28 cellular contexts compared by ENCODE assay signal in the genomic region with DNA sequence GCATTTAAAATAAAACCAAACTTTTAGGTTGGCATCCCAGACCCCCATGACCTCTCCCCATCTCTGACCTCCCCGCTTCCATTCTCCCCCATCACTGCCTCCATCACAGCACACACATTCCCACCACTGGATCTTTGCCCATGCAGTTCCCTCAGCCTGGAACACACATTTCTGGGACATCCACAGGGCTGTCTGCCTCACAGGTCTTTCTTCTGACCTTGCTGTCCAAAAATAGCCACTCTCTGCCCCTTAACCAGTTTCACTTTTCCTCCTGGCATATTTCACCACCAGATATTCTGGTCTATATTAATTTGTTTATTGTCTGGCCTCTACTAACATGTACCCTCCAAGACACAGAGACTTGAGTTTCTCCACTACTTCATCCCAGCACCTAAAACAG.
"Had no signal": no experiment of that assay in that cellular context is flagged by ENCODE, and none has a peak within 500 bp of the region (broad histone marks: within the 10 kb centered on the region; RNA-seq: fewer than 3 reads in every experiment).

No MANE protein-coding gene starts in this region.

- H3K27ac Mint-ChIP-seq: activated CD4-positive, alpha-beta T cell treated with anti-CD3 and anti-CD28 coated beads, Interleukin-2, amount 10 ng/mL, durations not matched to agents 24 days and 14 days; activated CD8-positive, alpha-beta T cell treated with anti-CD3 and anti-CD28 coated beads, Interleukin-2, amount 10 ng/mL, durations not matched to agents 7 days and 5 days; activated naive CD4-positive, alpha-beta T cell treated with anti-CD3 and anti-CD28 coated beads, Interleukin-2, amount 50 U/mL, for 24 hours; activated naive CD8-positive, alpha-beta T cell treated with anti-CD3 and anti-CD28 coated beads, Interleukin-2, amount 10 ng/mL, durations not matched to agents 7 days and 5 days; activated T-cell treated with anti-CD3 and anti-CD28 coated beads, Interleukin-2, amount 50 U/mL, for 24 hours; activated T-helper 2 cell treated with anti-CD3 and anti-CD28 coated beads, Interferon-gamma antibody, Interleukin-2, Interleukin-4, amounts not matched to agents 10 μg/mL and 5 μg/mL and 100 μg/mL, durations not matched to agents 14 hours and 24 hours and 36 hours had no signal

- H3K4me1 ChIP-seq: ascending aorta, Peyer's patch had no signal

- H3K9me3 ChIP-seq: ascending aorta, MG63, Peyer's patch had no signal

- DNase-seq: activated CD4-positive, alpha-beta T cell treated with anti-CD3 and anti-CD28 coated beads, Interleukin-2, amount 10 ng/mL, durations not matched to agents 24 days and 14 days; activated CD4-positive, alpha-beta T cell treated with anti-CD3 and anti-CD28 coated beads, Interleukin-2, amount 50 U/mL, for 4 hours; activated CD8-positive, alpha-beta T cell treated with anti-CD3 and anti-CD28 coated beads, Interleukin-2, amount 10 ng/mL, durations not matched to agents 7 days and 5 days; activated gamma-delta T cell; activated naive CD4-positive, alpha-beta T cell treated with Interleukin-2 at 50 U/mL for 16 hours; activated naive CD8-positive, alpha-beta T cell treated with anti-CD3 and anti-CD28 coated beads, Interleukin-2, amount 10 ng/mL, durations not matched to agents 7 days and 5 days; activated T-cell treated with anti-CD3 and anti-CD28 coated beads, Interleukin-2, amount 50 U/mL, for 24 hours; amygdala; Kasumi-1; KG1; MG63; MV-4-11; NCI-H1092; NCI-H1436 treated with DMSO at 0.1 percent for 48 hours; NCI-H1694 treated with DMSO at 0.1 percent for 48 hours; NCI-H2029; NCI-H345; NCI-H524 treated with DMSO at 0.1 percent for 48 hours; NK-92 treated with Interleukin-12 subunit alpha and Interleukin-12 subunit beta, amount 100 ng/mL, for 24 hours; PC-3; Peyer's patch; RPMI8226; SW 1271; T1000 had no signal

- H3K4me3 Mint-ChIP-seq: activated CD4-positive, alpha-beta T cell treated with anti-CD3 and anti-CD28 coated beads, Interleukin-2, amount 10 ng/mL, durations not matched to agents 24 days and 14 days; activated CD8-positive, alpha-beta T cell treated with anti-CD3 and anti-CD28 coated beads, Interleukin-2, amount 10 ng/mL, durations not matched to agents 7 days and 5 days; activated naive CD4-positive, alpha-beta T cell treated with anti-CD3 and anti-CD28 coated beads, Interleukin-2, amount 50 U/mL, for 24 hours; activated naive CD8-positive, alpha-beta T cell treated with anti-CD3 and anti-CD28 coated beads, Interleukin-2, amount 10 ng/mL, durations not matched to agents 7 days and 5 days; activated T-cell treated with anti-CD3 and anti-CD28 coated beads, Interleukin-2, amount 50 U/mL, for 24 hours had no signal

- H3K27me3 ChIP-seq: ascending aorta, cardiac muscle cell, MG63, Peyer's patch had no signal

- H3K27ac ChIP-seq: ascending aorta, cardiac muscle cell, Peyer's patch had no signal

- H3K4me3 ChIP-seq: ascending aorta, cardiac muscle cell, MG63, Peyer's patch had no signal

- ATAC-seq: activated CD8-positive, alpha-beta T cell treated with anti-CD3 and anti-CD28 coated beads, Interleukin-2, amount 10 ng/mL, durations not matched to agents 7 days and 5 days; PC-3 had no signal

- H3K36me3 ChIP-seq: ascending aorta, cardiac muscle cell, MG63, Peyer's patch had no signal

- H3K4me1 Mint-ChIP-seq: activated CD4-positive, alpha-beta T cell treated with anti-CD3 and anti-CD28 coated beads, Interleukin-2, amount 10 ng/mL, durations not matched to agents 24 days and 14 days had no signal

- H3K36me3 Mint-ChIP-seq: activated naive CD4-positive, alpha-beta T cell treated with anti-CD3 and anti-CD28 coated beads, Interleukin-2, amount 50 U/mL, for 24 hours had no signal

- H3K9me3 Mint-ChIP-seq: activated CD4-positive, alpha-beta T cell treated with anti-CD3 and anti-CD28 coated beads, Interleukin-2, amount 10 ng/mL, durations not matched to agents 24 days and 14 days; activated T-cell treated with anti-CD3 and anti-CD28 coated beads, Interleukin-2, amount 50 U/mL, for 24 hours; activated T-helper 2 cell treated with anti-CD3 and anti-CD28 coated beads, Interferon-gamma antibody, Interleukin-2, Interleukin-4, amounts not matched to agents 10 μg/mL and 5 μg/mL and 100 μg/mL, durations not matched to agents 14 hours and 24 hours and 36 hours had no signal

- H3K27me3 Mint-ChIP-seq: activated naive CD4-positive, alpha-beta T cell treated with anti-CD3 and anti-CD28 coated beads, Interleukin-2, amount 50 U/mL, for 24 hours; activated T-cell treated with anti-CD3 and anti-CD28 coated beads, Interleukin-2, amount 50 U/mL, for 24 hours had no signal
